ENCODE assay signal across 12 cellular contexts in the genomic region with DNA sequence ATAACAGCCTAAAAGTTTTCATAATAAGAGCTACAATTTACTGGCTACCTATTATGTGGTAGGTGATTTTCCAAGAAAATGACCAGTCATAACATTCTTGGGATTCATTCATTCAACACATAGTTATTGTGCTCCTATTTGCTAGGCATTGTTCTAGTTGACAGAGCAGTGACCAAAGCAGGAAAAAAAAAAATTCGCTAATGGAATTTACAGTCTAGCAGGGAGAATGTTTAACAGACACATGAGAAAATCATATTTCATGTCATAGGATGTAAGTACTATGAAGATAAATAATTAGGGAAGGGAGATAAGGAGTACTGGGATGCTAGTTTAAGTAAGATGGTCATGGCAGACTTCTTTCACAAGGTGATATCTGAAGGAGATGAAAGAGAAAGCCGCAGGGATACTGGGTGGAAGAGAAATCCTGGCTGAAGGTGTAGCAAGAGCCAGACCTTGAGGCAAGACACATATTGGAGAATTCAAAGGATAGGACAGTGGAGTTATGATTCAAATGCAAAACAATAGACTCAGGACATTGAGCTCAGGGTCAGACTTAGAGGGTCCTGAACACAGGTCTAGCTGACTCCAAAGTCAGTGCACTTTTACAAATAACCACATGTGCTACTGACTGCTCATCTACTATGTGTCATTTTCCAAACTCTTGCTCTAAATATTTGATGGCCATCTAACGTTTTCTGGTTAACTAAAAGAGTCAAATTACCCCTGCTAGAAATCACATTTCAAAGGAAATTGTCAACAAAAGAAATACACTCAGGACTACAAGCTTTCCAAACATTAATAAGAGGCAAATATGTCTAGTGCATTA. TPM values are rescaled to one million over a fixed set of nuclear protein-coding genes. Genes with fewer than 3 reads are reported as not detected.
DNase-seq lines count a peak whose midpoint lies in the region; ATAC-seq, FAIRE-seq and TF ChIP-seq lines count a peak whose summit lies in the region.
"Had no signal": no experiment of that assay in that cellular context is flagged by ENCODE, and none has a peak within 500 bp of the region (broad histone marks: within the 10 kb centered on the region; RNA-seq: fewer than 3 reads in every experiment).

No MANE protein-coding gene starts in this region.

- no peak overlapping the region for H2BK5ac ChIP-seq in IMR-90 (ENCODE audit: low read depth, low read length, poor library complexity, severe bottlenecking)

- no peak overlapping the region for H3K4me3 ChIP-seq in ACC112 (ENCODE audit: low read depth, low read length)
- H3K4me3 ChIP-seq in IMR-90 (ENCODE audit: insufficient read depth, low read depth, low read length): no peak overlapping the region
- no peak overlapping the region for H3K4me3 ChIP-seq in bronchial epithelial cell (ENCODE audit: low read depth, low read length)
- H3K4me3 ChIP-seq in kidney epithelial cell (ENCODE audit: low read depth, low read length): no peak overlapping the region
- H3K4me3 ChIP-seq in testis: no peak overlapping the region

- H4K5ac ChIP-seq in IMR-90 (ENCODE audit: low read depth, low read length): no peak overlapping the region

- WGBS in IMR-90 (ENCODE audit: extremely low coverage in 2 of 2, insufficient read length in 1 of 2), 2 experiments: 83% methylated on average over 1 of the region's 3 CpGs; no CpG with 5 or more reads in 1 of the 2 experiments
- WGBS in testis, 2 donors: 48 to 50% methylated on average over 3 of the region's 3 CpGs

- H3K9me1 ChIP-seq in IMR-90 (ENCODE audit: insufficient read depth, low read length): peaks cover 2% of the 10 kb centered on the region

- H3K9ac ChIP-seq in IMR-90 (ENCODE audit: low read depth, low read length): no peak overlapping the region

- H3K56ac ChIP-seq in IMR-90 (ENCODE audit: extremely low read depth, insufficient read depth, low read length): no peak overlapping the region

- dilution Hi-C loops in IMR-90 (cut with HindIII; ENCODE audit: low sequenced_read_pairs, unreplicated experiment): no loop called here

- H3K14ac ChIP-seq in IMR-90 (replicated peaks; ENCODE audit: low read depth, low read length): peak overlapping the region; percentile 42

- H2AFZ ChIP-seq in ACC112 (ENCODE audit: low read length, unreplicated experiment): peak overlapping the region; percentile 8
- H2AFZ ChIP-seq in IMR-90 (replicated peaks; ENCODE audit: low read length, poor library complexity): no peak overlapping the region

- no peak overlapping the region for H2BK15ac ChIP-seq in IMR-90 (ENCODE audit: low read depth, low read length)

- no peak overlapping the region for H2AK5ac ChIP-seq in IMR-90 (ENCODE audit: low read depth, low read length)

- H3K23ac ChIP-seq in IMR-90 (ENCODE audit: low read depth, low read length): peak overlapping the region; percentile 31; the same call in 1 of the 2 replicates

- peaks cover 6% of the 10 kb centered on the region; the same call in 1 of the 2 replicates for H3K36me3 ChIP-seq in ACC112 (ENCODE audit: insufficient read depth, low read length)
- H3K36me3 ChIP-seq in IMR-90 (ENCODE audit: control insufficient read depth, insufficient read depth, low read length): peaks cover 7% of the 10 kb centered on the region
- no peaks in the 10 kb centered on the region for H3K36me3 ChIP-seq in bronchial epithelial cell (ENCODE audit: control insufficient read depth, insufficient read depth, low read length)
- no peaks in the 10 kb centered on the region for H3K36me3 ChIP-seq in kidney epithelial cell (ENCODE audit: control insufficient read depth, insufficient read depth, low read length)
- no peaks in the 10 kb centered on the region for H3K36me3 ChIP-seq in testis (ENCODE audit: low read depth, missing control alignments)

- H3K27ac ChIP-seq in ACC112 (ENCODE audit: low read depth, low read length): no peak overlapping the region
- no peak overlapping the region for H3K27ac ChIP-seq in IMR-90 (ENCODE audit: insufficient read depth, low read length)
- no peak overlapping the region for H3K27ac ChIP-seq in testis
- H3K27ac ChIP-seq: epithelial cell of prostate, HL-60, VCaP had no signal

- FAIRE-seq in bronchial epithelial cell (lab: Jason Lieb, UNC): no peak

- 0 out of 2 replicates have a peak overlapping the region, but pooled peaks have one; percentile 3 for H3K18ac ChIP-seq in IMR-90 (ENCODE audit: low read depth, low read length)

- H4K8ac ChIP-seq in IMR-90 (ENCODE audit: low read depth in 2 of 2, low read length in 2 of 2): no peak overlapping the region; a peak in 1 of 4 replicates

- ATAC-seq in IMR-90 (ENCODE audit: low read depth) (peak; percentile 35), HG02588 (IDR thresholded peaks at IDR 0.05; ENCODE audit: unreplicated experiment) (no peak), HG03139 (IDR thresholded peaks at IDR 0.05; ENCODE audit: unreplicated experiment) (no peak)

- no peak for TF ChIP-seq RAD21 in IMR-90 (IDR thresholded peaks at IDR 0.05; ENCODE audit: low read length)

- no peak overlapping the region for H3K4ac ChIP-seq in IMR-90 (ENCODE audit: low read depth, low read length)

- 0 out of 2 replicates have a peak overlapping the region, but pooled peaks have one; percentile 32 for H2BK20ac ChIP-seq in IMR-90 (ENCODE audit: low read depth, low read length)

- intact Hi-C loops in IMR-90 (cut with micrococcal nuclease): loop anchor here (2.0 to 10.0 kb wide), 3 partner anchors 63 to 1975 kb away; no protein-coding TSS in a partner anchor
- intact Hi-C loops in testis (cut with DNase I; ENCODE audit: low total_unique reads): loop anchor here (5.0 kb wide), 1 partner anchor 303 kb away; no protein-coding TSS in a partner anchor

- in situ Hi-C loops in IMR-90 (cut with MboI; ENCODE audit: low sequenced_read_pairs): loop anchor here (5.0 to 25.0 kb wide), 6 partner anchors 195 to 1978 kb away; no protein-coding TSS in a partner anchor

- DNase-seq in IMR-90 (no peak), bronchial epithelial cell (ENCODE audit: low read depth) (peak; percentile 7), kidney epithelial cell (ENCODE audit: low read depth) (peak; percentile 32), SIG-M5 (lab: John Stamatoyannopoulos, UW) (no peak), testis (no peak)
- DNase-seq: activated naive CD4-positive, alpha-beta T cell treated with Interleukin-2 at 50 U/mL for 16 hours had no signal

- TF ChIP-seq CTCF in IMR-90 (conservative IDR thresholded peaks at IDR 0.05; ENCODE audit: low read depth, low read length) (no peak), bronchial epithelial cell (IDR thresholded peaks at IDR 0.05; ENCODE audit: insufficient read depth, low read length, severe bottlenecking) (no peak), kidney epithelial cell (IDR thresholded peaks at IDR 0.05; ENCODE audit: insufficient read depth, low read length, poor library complexity, severe bottlenecking) (no peak), testis (IDR thresholded peaks at IDR 0.05) (no peak)

- peaks cover 6 to 31% of the 10 kb centered on the region in 2 experiments; a peak in 3 of 4 replicates for H3K79me1 ChIP-seq in IMR-90 (ENCODE audit: low read depth in 1 of 2, low read length in 2 of 2)

- CTCF ChIA-PET in IMR-90 (lab: Yijun Ruan, JAX): interaction anchor here (0.6 to 1.8 kb wide), 12 partner anchors 7 to 438 kb away, joined by 3 to 7 read pairs (median 5); no protein-coding TSS in a partner anchor

- no TSS peak for BruUV-seq in IMR-90 (replicated peaks; lab: Mats Ljungman, UMichigan)

- no peaks in the 10 kb centered on the region for H3K27me3 ChIP-seq in ACC112 (ENCODE audit: insufficient read depth, low read length)
- no peaks in the 10 kb centered on the region for H3K27me3 ChIP-seq in IMR-90 (ENCODE audit: control insufficient read depth, insufficient read depth, low read length)
- no peaks in the 10 kb centered on the region for H3K27me3 ChIP-seq in bronchial epithelial cell (ENCODE audit: control insufficient read depth, insufficient read depth, low read length)
- H3K27me3 ChIP-seq in kidney epithelial cell (ENCODE audit: control insufficient read depth, insufficient read depth, low read length): no peaks in the 10 kb centered on the region
- no peaks in the 10 kb centered on the region for H3K27me3 ChIP-seq in testis

- POLR2A ChIA-PET in IMR-90 (lab: Charles Lee; ENCODE audit: unreplicated experiment): no interaction called here

- peaks cover 21% of the 10 kb centered on the region for H3K4me1 ChIP-seq in ACC112 (ENCODE audit: control insufficient read depth, insufficient read depth, low read length, unreplicated experiment)
- H3K4me1 ChIP-seq in IMR-90 (ENCODE audit: control insufficient read depth, insufficient read depth, low read length): peaks cover 6% of the 10 kb centered on the region
- H3K4me1 ChIP-seq in testis: no peaks in the 10 kb centered on the region

- H4K20me1 ChIP-seq in IMR-90 (ENCODE audit: insufficient read depth, low read length): no peaks in the 10 kb centered on the region

- H4K91ac ChIP-seq in IMR-90 (ENCODE audit: insufficient read depth, low read depth, low read length): no peak overlapping the region

- TF ChIP-seq POLR2A in IMR-90 (IDR thresholded peaks at IDR 0.05; ENCODE audit: low read depth, low read length) (no peak), testis (IDR thresholded peaks at IDR 0.05) (no peak)

- no peaks in the 10 kb centered on the region for H3K79me2 ChIP-seq in ACC112 (ENCODE audit: control insufficient read depth, insufficient read depth, low read length, unreplicated experiment)

- H2AK9ac ChIP-seq in IMR-90 (replicated peaks; ENCODE audit: low read depth, low read length, poor library complexity): no peak overlapping the region

- H3K9me3 ChIP-seq in IMR-90 (ENCODE audit: control insufficient read depth, insufficient read depth, low read length) (peaks cover 24% of the 10 kb centered on the region), testis (no peaks in the 10 kb centered on the region)

- H2BK120ac ChIP-seq in IMR-90 (ENCODE audit: low read depth, low read length): peak overlapping the region; percentile 46; the same call in 1 of the 2 replicates

- H3K4me2 ChIP-seq in IMR-90 (ENCODE audit: low read depth, low read length): peak overlapping the region; percentile 52

TF ChIP-seq in IMR-90, 13 proteins besides CTCF, POLR2A, EP300 and RAD21 (continues in another document):
- TF ChIP-seq FOS (IDR thresholded peaks at IDR 0.05; ENCODE audit: low read depth, low read length) (no peak), RFX5 (IDR thresholded peaks at IDR 0.05; ENCODE audit: low read depth, low read length) (no peak), RCOR1 (IDR thresholded peaks at IDR 0.05; ENCODE audit: insufficient replicate concordance, low read length) (no peak), SMC3 (IDR thresholded peaks at IDR 0.05; ENCODE audit: low read depth, low read length) (no peak), CEBPB (IDR thresholded peaks at IDR 0.05; ENCODE audit: low read depth, low read length) (no peak), MAFK (IDR thresholded peaks at IDR 0.05; ENCODE audit: low read depth, low read length) (no peak)

RNA-seq across cellular contexts. Expression of gene SPCS3, which starts 20.4 kb away (rescaled TPM):
- total RNA-seq in IMR-90 (2012; rRNA removed) (77.4 and 131 TPM in 2 replicates), bronchial epithelial cell (140 and 143 TPM in 2 replicates), kidney epithelial cell (110 and 117 TPM in 2 replicates), testis (10 to 100 TPM; 26.6 to 30.2 TPM)
- polyA plus RNA-seq in IMR-90 (2012; rRNA removed) (32.8 and 41.6 TPM in 2 replicates), testis (ENCODE audit: insufficient read depth, low read depth, low replicate concordance) (29.2 TPM)
- 24.2 and 40.4 TPM in 2 replicates for polyA plus RNA-seq in IMR-90 (2012; cell fraction: cytosol; rRNA removed)
- 26.7 and 37.4 TPM in 2 replicates for polyA plus RNA-seq in IMR-90 (2012; cell fraction: nucleus; rRNA removed; ENCODE audit: low replicate concordance)

Comparison
In these comparisons a context has a peak if more than half of its experiments do, and no peak if none do; other contexts are left out.
1. DNase-seq: peak in bronchial epithelial cell (single experiment) and kidney epithelial cell (single experiment); none in IMR-90 (single experiment), SIG-M5 (single experiment) and testis (single experiment).